ENCODE assay signal across 8 cellular contexts in the genomic region with DNA sequence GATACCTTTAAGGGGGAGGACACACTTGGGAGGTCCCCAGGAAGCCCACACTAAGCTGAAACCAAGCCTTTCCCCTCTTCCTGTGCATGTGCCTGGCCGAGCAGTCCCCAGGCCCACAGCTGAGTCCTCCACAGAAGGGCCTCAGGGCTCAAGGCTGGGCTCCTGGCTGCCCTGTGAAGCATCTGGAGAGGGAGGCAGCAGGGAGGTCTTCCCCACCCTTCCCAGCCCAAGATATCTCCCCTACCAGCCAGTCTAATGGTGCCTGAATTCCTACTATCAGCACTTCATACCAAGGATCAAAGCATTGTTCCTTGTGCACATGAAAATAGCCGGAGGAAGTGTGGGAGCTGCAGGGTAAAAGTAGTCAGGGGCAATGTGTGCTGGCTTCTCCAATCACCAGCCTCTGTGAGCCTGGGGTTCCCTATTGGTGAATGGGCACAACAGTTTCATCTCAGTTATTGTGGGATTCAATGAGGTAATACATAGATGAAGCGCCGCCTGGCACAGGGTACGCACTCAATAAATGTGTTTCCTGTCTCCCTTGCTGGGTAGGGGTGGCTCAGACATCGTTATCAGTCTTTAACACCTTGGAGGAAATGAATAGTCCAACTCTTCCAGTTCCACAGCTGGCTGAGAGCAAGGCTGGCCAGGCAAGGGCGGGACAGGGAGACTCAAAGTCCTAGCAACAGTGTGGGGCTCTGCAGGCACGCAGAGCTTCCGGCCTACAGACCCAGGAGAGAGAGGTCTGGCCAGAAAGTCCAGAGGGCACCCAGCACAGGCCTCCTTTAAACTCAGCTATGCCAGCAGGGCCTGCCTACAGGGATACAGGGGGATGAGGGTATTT. TPM values are rescaled to one million over a fixed set of nuclear protein-coding genes. Genes with fewer than 3 reads are reported as not detected.
DNase-seq lines count a peak whose midpoint lies in the region; ATAC-seq, FAIRE-seq and TF ChIP-seq lines count a peak whose summit lies in the region.

No MANE protein-coding gene starts in this region.

- peak overlapping the region; percentile 54 for H2BK5ac ChIP-seq in IMR-90 (ENCODE audit: low read depth, low read length, poor library complexity, severe bottlenecking)

- intact Hi-C loops in IMR-90 (cut with micrococcal nuclease) = loop anchor here (5.0 kb wide), 3 partner anchors 34 to 99 kb away; a partner anchor contains a TSS

- CTCF ChIA-PET in A549 (lab: Yijun Ruan, JAX) (interaction anchor here (1.0 to 12.5 kb wide), 6 partner anchors 11 to 97 kb away, joined by 3 to 210 read pairs (median 5); no protein-coding TSS in a partner anchor), IMR-90 (lab: Yijun Ruan, JAX) (interaction anchor here (0.6 to 2.0 kb wide), 3 partner anchors 9 to 40 kb away, joined by 3 to 5 read pairs (median 3); no protein-coding TSS in a partner anchor)

- H4K5ac ChIP-seq in IMR-90 (ENCODE audit: low read depth, low read length) = no peak overlapping the region

- H3K9ac ChIP-seq in IMR-90 (ENCODE audit: low read depth, low read length) = peak overlapping the region; percentile 1; the same call in 1 of the 2 replicates

- H3K23ac ChIP-seq in IMR-90 (ENCODE audit: low read depth, low read length) = peak overlapping the region; percentile 74

- POLR2A ChIA-PET in A549 (lab: Yijun Ruan, JAX) (no interaction called here), IMR-90 (lab: Charles Lee; ENCODE audit: unreplicated experiment) (no interaction called here)

- TF ChIP-seq RAD21 in A549 (conservative IDR thresholded peaks at IDR 0.05 in 1 of 2, IDR thresholded peaks at IDR 0.05 in 1 of 2) (no peak), IMR-90 (IDR thresholded peaks at IDR 0.05; ENCODE audit: low read length) (no peak)

- in situ Hi-C loops in IMR-90 (cut with MboI; ENCODE audit: low sequenced_read_pairs) = loop anchor here (5.0 kb wide), 1 partner anchor 74 kb away; no protein-coding TSS in a partner anchor

- H3K4ac ChIP-seq in IMR-90 (ENCODE audit: low read depth, low read length) = peak overlapping the region; percentile 70

- no peak for FAIRE-seq in A549 (lab: Jason Lieb, UNC)

- H2BK15ac ChIP-seq in IMR-90 (ENCODE audit: low read depth, low read length) = no peak overlapping the region

- peaks cover 74% of the 10 kb centered on the region for H3K9me1 ChIP-seq in IMR-90 (ENCODE audit: insufficient read depth, low read length)

- TF ChIP-seq POLR2A in A549 (IDR thresholded peaks at IDR 0.05; ENCODE audit: low read length) (no peak), IMR-90 (IDR thresholded peaks at IDR 0.05; ENCODE audit: low read depth, low read length) (no peak)

- no peak overlapping the region for H3K4me3 ChIP-seq in A549
- H3K4me3 ChIP-seq in IMR-90 (ENCODE audit: insufficient read depth, low read depth, low read length) = no peak overlapping the region
- H3K4me3 ChIP-seq in WERI-Rb-1 (ENCODE audit: low read depth, low read length) = no peak overlapping the region

- no peak for TF ChIP-seq EP300 in A549 (IDR thresholded peaks at IDR 0.05)

- H3K27me3 Mint-ChIP-seq in immature natural killer cell (ENCODE audit: low read depth in 3 of 3) = peaks cover 3 to 30% (median 17%) of the 10 kb centered on the region in 3 donors
- H3K27me3 Mint-ChIP-seq in stimulated activated naive CD8-positive, alpha-beta T cell treated with anti-CD3 and anti-CD28 coated beads, Interleukin-15, Interleukin-2, amounts not matched to agents 100 ng/mL and 50 ng/mL, for 24 hours = no peaks in the 10 kb centered on the region

- H4K20me1 ChIP-seq in IMR-90 (ENCODE audit: insufficient read depth, low read length) = peaks cover 100% of the 10 kb centered on the region

- peak overlapping the region; percentile 61; the same call in 1 of the 2 replicates for H2AK5ac ChIP-seq in IMR-90 (ENCODE audit: low read depth, low read length)

- peak overlapping the region; percentile 65 to 99 for H3K27ac ChIP-seq in A549
- H3K27ac ChIP-seq in IMR-90 (ENCODE audit: insufficient read depth, low read length) = peak overlapping the region; percentile 53; the same call in 1 of the 2 replicates
- no peak overlapping the region for H3K27ac ChIP-seq in WERI-Rb-1

- no peak overlapping the region; a peak in 1 of 4 replicates for H4K8ac ChIP-seq in IMR-90 (ENCODE audit: low read depth in 2 of 2, low read length in 2 of 2)

- H3K79me1 ChIP-seq in IMR-90 (ENCODE audit: low read depth in 1 of 2, low read length in 2 of 2) = peaks cover 25 to 99% of the 10 kb centered on the region in 2 experiments

- TF ChIP-seq CTCF in A549 (IDR thresholded peaks at IDR 0.05) (no peak), IMR-90 (conservative IDR thresholded peaks at IDR 0.05; ENCODE audit: low read depth, low read length) (no peak), WERI-Rb-1 (IDR thresholded peaks at IDR 0.05; ENCODE audit: low read depth, low read length) (no peak)

- ATAC-seq in A549 (peak; percentile 7 to 29; a peak in 3 of 6 replicates), IMR-90 (ENCODE audit: low read depth) (peak; percentile 1; the same call in 1 of the 2 replicates), HG03139 (IDR thresholded peaks at IDR 0.05; ENCODE audit: unreplicated experiment) (no peak), GM18502 (IDR thresholded peaks at IDR 0.05; ENCODE audit: poor library complexity, unreplicated experiment) (no peak)
- peak; percentile 13 to 33 for ATAC-seq in activated naive CD4-positive, alpha-beta T cell treated with anti-CD3 and anti-CD28 coated beads, Interleukin-2, amount 50 U/mL, for 72 hours

- no peaks in the 10 kb centered on the region; the same call in 1 of the 2 replicates for H3K36me3 ChIP-seq in IMR-90 (ENCODE audit: control insufficient read depth, insufficient read depth, low read length)
- H3K36me3 ChIP-seq in WERI-Rb-1 = no peaks in the 10 kb centered on the region; the same call in 1 of the 2 replicates

- peak overlapping the region; percentile 82 to 91 (median 88) for H3K4me3 Mint-ChIP-seq in immature natural killer cell
- H3K4me3 Mint-ChIP-seq in stimulated activated naive CD8-positive, alpha-beta T cell treated with anti-CD3 and anti-CD28 coated beads, Interleukin-15, Interleukin-2, amounts not matched to agents 100 ng/mL and 50 ng/mL, for 24 hours = peak overlapping the region; percentile 94

- H3K14ac ChIP-seq in IMR-90 (replicated peaks; ENCODE audit: low read depth, low read length) = peak overlapping the region; percentile 75

- DNase-seq in A549 (ENCODE audit: low read depth in 1 of 2, low spot score in 1 of 2) (no peak), IMR-90 (no peak), immature natural killer cell (no peak), WERI-Rb-1 (no peak)
- no peak for DNase-seq in activated naive CD4-positive, alpha-beta T cell treated with anti-CD3 and anti-CD28 coated beads, Interleukin-2, amount 50 U/mL, for 72 hours (ENCODE audit: low spot score in 2 of 2)

- peak overlapping the region; percentile 92 to 99 for H3K27ac Mint-ChIP-seq in activated naive CD4-positive, alpha-beta T cell treated with anti-CD3 and anti-CD28 coated beads, Interleukin-2, amount 50 U/mL, for 72 hours
- H3K27ac Mint-ChIP-seq in immature natural killer cell = peak overlapping the region; percentile 93 to 99 (median 97)
- H3K27ac Mint-ChIP-seq in stimulated activated naive CD8-positive, alpha-beta T cell treated with anti-CD3 and anti-CD28 coated beads, Interleukin-15, Interleukin-2, amounts not matched to agents 100 ng/mL and 50 ng/mL, for 24 hours = peak overlapping the region; percentile 95

- no peaks in the 10 kb centered on the region for H3K9me3 Mint-ChIP-seq in activated naive CD4-positive, alpha-beta T cell treated with anti-CD3 and anti-CD28 coated beads, Interleukin-2, amount 50 U/mL, for 72 hours
- H3K9me3 Mint-ChIP-seq in immature natural killer cell = no peaks in the 10 kb centered on the region
- no peaks in the 10 kb centered on the region for H3K9me3 Mint-ChIP-seq in stimulated activated naive CD8-positive, alpha-beta T cell treated with anti-CD3 and anti-CD28 coated beads, Interleukin-15, Interleukin-2, amounts not matched to agents 100 ng/mL and 50 ng/mL, for 24 hours

- no peak overlapping the region for H2AFZ ChIP-seq in IMR-90 (replicated peaks; ENCODE audit: low read length, poor library complexity)

- H4K91ac ChIP-seq in IMR-90 (ENCODE audit: insufficient read depth, low read depth, low read length) = peak overlapping the region; percentile 44

- BruUV-seq in IMR-90 (replicated peaks; lab: Mats Ljungman, UMichigan) = no TSS peak

- peaks cover 23 to 43% of the 10 kb centered on the region in 2 donors for H3K36me3 Mint-ChIP-seq in activated naive CD4-positive, alpha-beta T cell treated with anti-CD3 and anti-CD28 coated beads, Interleukin-2, amount 50 U/mL, for 72 hours
- H3K36me3 Mint-ChIP-seq in immature natural killer cell = no peaks in the 10 kb centered on the region
- peaks cover 25% of the 10 kb centered on the region for H3K36me3 Mint-ChIP-seq in stimulated activated naive CD8-positive, alpha-beta T cell treated with anti-CD3 and anti-CD28 coated beads, Interleukin-15, Interleukin-2, amounts not matched to agents 100 ng/mL and 50 ng/mL, for 24 hours (ENCODE audit: low read depth)

- H3K27me3 ChIP-seq in IMR-90 (ENCODE audit: control insufficient read depth, insufficient read depth, low read length) (no peaks in the 10 kb centered on the region), WERI-Rb-1 (ENCODE audit: insufficient read depth, low read depth, severe bottlenecking) (no peaks in the 10 kb centered on the region)

- H2AK9ac ChIP-seq in IMR-90 (replicated peaks; ENCODE audit: low read depth, low read length, poor library complexity) = peak overlapping the region; percentile 75

- dilution Hi-C loops in IMR-90 (cut with HindIII; ENCODE audit: low sequenced_read_pairs, unreplicated experiment) = no loop called here

- no peak overlapping the region for H2BK20ac ChIP-seq in IMR-90 (ENCODE audit: low read depth, low read length)

- no peaks in the 10 kb centered on the region for H3K9me3 ChIP-seq in A549
- H3K9me3 ChIP-seq in IMR-90 (ENCODE audit: control insufficient read depth, insufficient read depth, low read length) = no peaks in the 10 kb centered on the region
- no peaks in the 10 kb centered on the region for H3K9me3 ChIP-seq in WERI-Rb-1 (ENCODE audit: severe bottlenecking)

- H3K4me2 ChIP-seq in A549 = peak overlapping the region; percentile 99
- H3K4me2 ChIP-seq in IMR-90 (ENCODE audit: low read depth, low read length) = peak overlapping the region; percentile 6; the same call in 1 of the 2 replicates

- peak overlapping the region; percentile 8; the same call in 1 of the 2 replicates for H3K18ac ChIP-seq in IMR-90 (ENCODE audit: low read depth, low read length)

- H3K4me1 ChIP-seq in A549 = peaks cover 87% of the 10 kb centered on the region
- peaks cover 66% of the 10 kb centered on the region for H3K4me1 ChIP-seq in IMR-90 (ENCODE audit: control insufficient read depth, insufficient read depth, low read length)

- H3K4me1 Mint-ChIP-seq in immature natural killer cell = peaks cover 98 to 100% of the 10 kb centered on the region in 2 donors
- H3K4me1 Mint-ChIP-seq in stimulated activated naive CD8-positive, alpha-beta T cell treated with anti-CD3 and anti-CD28 coated beads, Interleukin-15, Interleukin-2, amounts not matched to agents 100 ng/mL and 50 ng/mL, for 24 hours (ENCODE audit: low read depth) = peaks cover 100% of the 10 kb centered on the region

- WGBS in A549 (ENCODE audit: missing lambda C conversion rate) = 72% methylated on average over 9 of the region's 9 CpGs
- 55% methylated on average over 2 of the region's 9 CpGs; no CpG with 5 or more reads in 1 of the 2 experiments for WGBS in IMR-90 (ENCODE audit: extremely low coverage in 2 of 2, insufficient read length in 1 of 2), 2 experiments

- H2BK120ac ChIP-seq in IMR-90 (ENCODE audit: low read depth, low read length) = peak overlapping the region; percentile 18; the same call in 1 of the 2 replicates

- no peak overlapping the region for H3K56ac ChIP-seq in IMR-90 (ENCODE audit: extremely low read depth, insufficient read depth, low read length)

RNA-seq across cellular contexts. Expression of a gene that starts 39.1 kb away (rescaled TPM):
- 20.8 and 21.2 TPM in 2 replicates for polyA plus RNA-seq in A549 (2011; rRNA removed)
- polyA plus RNA-seq in A549 (2012; cell fraction: cytosol; rRNA removed) = 25.0 and 27.8 TPM in 2 replicates
- polyA plus RNA-seq in A549 (2012; cell fraction: nucleus; rRNA removed) = 28.3 and 29.6 TPM in 2 replicates
- polyA plus RNA-seq in A549 (2017; fragmentation: RNase III; extraction: RNeasy Plus Mini Kit Qiagen cat#74134 plus additional on column Dnase treatment) = 43.4 to 49.8 TPM (median 47.3 TPM) in 3 replicates
- polyA minus RNA-seq in A549 (2011; rRNA and poly(A)+ RNA removed) = 6.2 and 10.5 TPM in 2 replicates
- total RNA-seq in IMR-90 (2012; rRNA removed) = 6.5 and 7.5 TPM in 2 replicates
- 21.0 and 28.2 TPM in 2 replicates for polyA plus RNA-seq in IMR-90 (2012; rRNA removed)
- 22.6 and 27.0 TPM in 2 replicates for polyA plus RNA-seq in IMR-90 (2012; cell fraction: cytosol; rRNA removed)
- polyA plus RNA-seq in IMR-90 (2012; cell fraction: nucleus; rRNA removed; ENCODE audit: low replicate concordance) = 13.7 and 19.3 TPM in 2 replicates
- 10 to 100 TPM; 26.7 to 29.2 TPM for total RNA-seq in activated naive CD4-positive, alpha-beta T cell treated with anti-CD3 and anti-CD28 coated beads, Interleukin-2, amount 50 U/mL, for 72 hours
- 10 to 100 TPM; 19.6 to 39.2 (median 23.8) TPM for polyA plus RNA-seq in immature natural killer cell

Comparison
In these comparisons a context has a peak if more than half of its experiments do, and no peak if none do; other contexts are left out.
1. ATAC-seq: peak in A549 (2 of 2), IMR-90 (single experiment) and activated naive CD4-positive, alpha-beta T cell treated with anti-CD3 and anti-CD28 coated beads, Interleukin-2, amount 50 U/mL, for 72 hours (2 of 2); none in HG03139 (single experiment) and GM18502 (single experiment).
2. Peak in every context shown above with its lines, with median percentiles within 50 percentile points of each other: H3K27ac Mint-ChIP-seq.